Comparison of ENCODE assay signal across 11 cellular contexts in genomic region chr4:123811763-123812390, GRCh38.
DNase-seq lines count a peak whose midpoint lies in the region; ATAC-seq and TF ChIP-seq lines count a peak whose summit lies in the region.
"Had no signal": no experiment of that assay in that cellular context is flagged by ENCODE, and none has a peak within 500 bp of the region (broad histone marks: within the 10 kb centered on the region; RNA-seq: fewer than 3 reads in every experiment).

No MANE protein-coding gene starts in this region.

- H3K9me3 Mint-ChIP-seq in activated naive CD4-positive, alpha-beta T cell treated with anti-CD3 and anti-CD28 coated beads, Interleukin-2, amount 50 U/mL, for 72 hours = no peaks in the 10 kb centered on the region
- no peaks in the 10 kb centered on the region for H3K9me3 Mint-ChIP-seq in chondrocyte (ENCODE audit: low read depth)

- intact Hi-C loops in esophagus squamous epithelium (cut with DNase I) = no loop called here

- TF ChIP-seq EP300 in suprapubic skin (IDR thresholded peaks at IDR 0.05) = no peak

- 17 to 20% methylated on average over 11 of the region's 11 CpGs for WGBS in esophagus squamous epithelium, 2 donors
- WGBS in suprapubic skin = 41% methylated on average over 11 of the region's 11 CpGs

- no peaks in the 10 kb centered on the region for H3K36me3 Mint-ChIP-seq in activated naive CD4-positive, alpha-beta T cell treated with anti-CD3 and anti-CD28 coated beads, Interleukin-2, amount 50 U/mL, for 72 hours
- no peaks in the 10 kb centered on the region for H3K36me3 Mint-ChIP-seq in chondrocyte (ENCODE audit: low read depth)

- no peaks in the 10 kb centered on the region for H3K27me3 Mint-ChIP-seq in chondrocyte (ENCODE audit: low read depth)

- H3K27ac Mint-ChIP-seq in activated naive CD4-positive, alpha-beta T cell treated with anti-CD3 and anti-CD28 coated beads, Interleukin-2, amount 50 U/mL, for 72 hours = no peak overlapping the region
- no peak overlapping the region for H3K27ac Mint-ChIP-seq in chondrocyte (ENCODE audit: unreplicated experiment)

- DNase-seq in SHP77 (lab: John Stamatoyannopoulos, UW) (peak; percentile 16 to 19), SHP77 treated with DMSO at 0.1 percent for 48 hours (lab: John Stamatoyannopoulos, UW) (no peak), esophagus squamous epithelium (lab: John Stamatoyannopoulos, UW) (no peak), suprapubic skin (ENCODE audit: low spot score in 2 of 2) (no peak), HUDEP-2 (lab: John Stamatoyannopoulos, UW; ENCODE audit: unreplicated experiment in 76 of 76) (no peak), chondrocyte (ENCODE audit: low spot score) (no peak)
- no peak for DNase-seq in activated naive CD4-positive, alpha-beta T cell treated with anti-CD3 and anti-CD28 coated beads, Interleukin-2, amount 50 U/mL, for 72 hours (ENCODE audit: low spot score in 2 of 2)
- DNase-seq: islet precursor cell; stimulated activated CD4-positive, alpha-beta T cell treated with anti-CD3 and anti-CD28 coated beads, Interleukin-15, amount 100 ng/mL, for 24 hours had no signal

- no peaks in the 10 kb centered on the region for H3K27me3 ChIP-seq in esophagus squamous epithelium
- H3K27me3 ChIP-seq in suprapubic skin = no peaks in the 10 kb centered on the region

- peak; percentile 60 for ATAC-seq in HG03520 (IDR thresholded peaks at IDR 0.05; ENCODE audit: unreplicated experiment)
- ATAC-seq in activated naive CD4-positive, alpha-beta T cell treated with anti-CD3 and anti-CD28 coated beads, Interleukin-2, amount 50 U/mL, for 72 hours = no peak
- ATAC-seq: Panc1 had no signal

- no peaks in the 10 kb centered on the region for H3K9me3 ChIP-seq in esophagus squamous epithelium
- no peaks in the 10 kb centered on the region for H3K9me3 ChIP-seq in suprapubic skin

- peak overlapping the region; percentile 66 to 76 (median 72) for H3K27ac ChIP-seq in esophagus squamous epithelium
- peak overlapping the region; percentile 55 for H3K27ac ChIP-seq in suprapubic skin

- H3K4me3 ChIP-seq in esophagus squamous epithelium (peak overlapping the region; percentile 5 to 52 (median 28)), suprapubic skin (peak overlapping the region; percentile 29)

- TF ChIP-seq CTCF in esophagus squamous epithelium (IDR thresholded peaks at IDR 0.05) (peak in 1 of 6 experiments; percentile 9), suprapubic skin (IDR thresholded peaks at IDR 0.05) (no peak), chondrocyte (IDR thresholded peaks at IDR 0.05) (no peak)

- H3K4me1 Mint-ChIP-seq in chondrocyte (ENCODE audit: low read depth) = peaks cover 4% of the 10 kb centered on the region

- no peak overlapping the region for H3K4me3 Mint-ChIP-seq in chondrocyte (ENCODE audit: unreplicated experiment)

- H3K36me3 ChIP-seq in esophagus squamous epithelium (no peaks in the 10 kb centered on the region), suprapubic skin (no peaks in the 10 kb centered on the region)

- TF ChIP-seq POLR2A in esophagus squamous epithelium (IDR thresholded peaks at IDR 0.05) (no peak), suprapubic skin (IDR thresholded peaks at IDR 0.05) (no peak)

- peaks cover 0 to 17% (median 0%) of the 10 kb centered on the region in 3 donors for H3K4me1 ChIP-seq in esophagus squamous epithelium
- peaks cover 6% of the 10 kb centered on the region for H3K4me1 ChIP-seq in suprapubic skin

Comparison
In these comparisons a context has a peak if more than half of its experiments do, and no peak if none do; other contexts are left out.
1. DNase-seq: peak in SHP77 (2 of 2); none in SHP77 treated with DMSO at 0.1 percent for 48 hours (single experiment), esophagus squamous epithelium (single experiment), suprapubic skin (0 of 2), HUDEP-2 (0 of 76), activated naive CD4-positive, alpha-beta T cell treated with anti-CD3 and anti-CD28 coated beads, Interleukin-2, amount 50 U/mL, for 72 hours (0 of 2) and chondrocyte (single experiment).